10 cellular contexts compared by ENCODE assay signal in genomic region chr19:13092206-13092605, GRCh38. TPM values are rescaled to one million over a fixed set of nuclear protein-coding genes. Genes with fewer than 3 reads are reported as not detected.
DNase-seq lines count a peak whose midpoint lies in the region; ATAC-seq and TF ChIP-seq lines count a peak whose summit lies in the region.
"Had no signal": no experiment of that assay in that cellular context is flagged by ENCODE, and none has a peak within 500 bp of the region (broad histone marks: within the 10 kb centered on the region; RNA-seq: fewer than 3 reads in every experiment).

No MANE protein-coding gene starts in this region.

- peak overlapping the region; percentile 61 for H3K27ac ChIP-seq in right cardiac atrium (ENCODE audit: low read length)
- peak overlapping the region; percentile 85 for H3K27ac ChIP-seq in vagina

- TF ChIP-seq POLR2A in vagina (IDR thresholded peaks at IDR 0.05), result no peak

- ATAC-seq in left ventricle myocardium superior, result peak; percentile 0
- ATAC-seq in Right ventricle myocardium inferior, result no peak
- ATAC-seq in right cardiac atrium, result no peak
- no peak for ATAC-seq in GM21825 (IDR thresholded peaks at IDR 0.05; ENCODE audit: unreplicated experiment)
- ATAC-seq: activated naive CD4-positive, alpha-beta T cell treated with anti-CD3 and anti-CD28 coated beads, Interleukin-2, amount 50 U/mL, for 72 hours had no signal

- H3K9me3 ChIP-seq in right cardiac atrium (ENCODE audit: control insufficient read depth, low read length) (no peaks in the 10 kb centered on the region), vagina (no peaks in the 10 kb centered on the region)

- no peaks in the 10 kb centered on the region for H3K4me1 ChIP-seq in right cardiac atrium (ENCODE audit: control insufficient read depth, insufficient read depth, low read length)
- H3K4me1 ChIP-seq in vagina, result peaks cover 76% of the 10 kb centered on the region

- intact Hi-C loops in left ventricle myocardium superior (cut with micrococcal nuclease) (no loop called here), Right ventricle myocardium inferior (cut with DNase I) (no loop called here), right cardiac atrium (cut with DNase I) (loop anchor here (2.0 to 10.0 kb wide), 4 partner anchors 105 to 113 kb away; no protein-coding TSS in a partner anchor), vagina (cut with DNase I) (loop anchor here (5.0 kb wide), 1 partner anchor 110 kb away; no protein-coding TSS in a partner anchor)

- H3K4me3 ChIP-seq in right cardiac atrium (ENCODE audit: low read length) (no peak overlapping the region), retinal pigment epithelial cell (ENCODE audit: low read length) (no peak overlapping the region), vagina (no peak overlapping the region)

- peak; percentile 5 for TF ChIP-seq CTCF in retinal pigment epithelial cell (conservative IDR thresholded peaks at IDR 0.05; ENCODE audit: low read depth, low read length)
- TF ChIP-seq CTCF in vagina (IDR thresholded peaks at IDR 0.05), result no peak

- WGBS in right cardiac atrium, result 49% methylated on average over 2 of the region's 2 CpGs

- H3K27me3 ChIP-seq in right cardiac atrium (ENCODE audit: control insufficient read depth, insufficient read depth), result no peaks in the 10 kb centered on the region
- H3K27me3 ChIP-seq in vagina, result no peaks in the 10 kb centered on the region

- peaks cover 0 to 1% of the 10 kb centered on the region in 2 donors for H3K36me3 ChIP-seq in vagina

- DNase-seq in left ventricle myocardium superior (no peak), Right ventricle myocardium inferior (ENCODE audit: missing footprints) (no peak), right cardiac atrium (peak; percentile 27 to 74 (median 72)), retinal pigment epithelial cell (ENCODE audit: low read depth) (no peak), vagina (ENCODE audit: extremely low spot score in 2 of 2) (no peak), dermis blood vessel endothelial cell (no peak), NCI-H2081 (lab: John Stamatoyannopoulos, UW) (no peak)
- DNase-seq: NCI-H1694 treated with DMSO at 0.1 percent for 48 hours had no signal

RNA-seq across cellular contexts. Expression of gene LYL1, which starts 10.5 kb away (rescaled TPM):
- 8.8 TPM for total RNA-seq in left ventricle myocardium superior
- 9.4 TPM for total RNA-seq in Right ventricle myocardium inferior
- 10 to 100 TPM in 2 of 4 donors, 1 to 10 TPM in 2; 8.0 to 11.9 (median 10.1) TPM for total RNA-seq in right cardiac atrium
- 8.0 TPM for polyA plus RNA-seq in right cardiac atrium
- 11.5 TPM for total RNA-seq in vagina
- total RNA-seq in dermis blood vessel endothelial cell, result 51.8 and 55.0 TPM in 2 replicates

RNA-seq across cellular contexts. Expression of gene TRMT1, which starts 24.3 kb away (rescaled TPM):
- total RNA-seq in left ventricle myocardium superior, result 22.4 TPM
- 21.1 TPM for total RNA-seq in Right ventricle myocardium inferior
- 10 to 100 TPM; 14.8 to 22.2 (median 17.5) TPM for total RNA-seq in right cardiac atrium
- polyA plus RNA-seq in right cardiac atrium, result 19.9 TPM
- total RNA-seq in vagina, result 28.0 TPM
- total RNA-seq in dermis blood vessel endothelial cell, result 44.7 and 47.0 TPM in 2 replicates

RNA-seq across cellular contexts. Expression of gene NACC1, which starts 25.9 kb away (rescaled TPM):
- total RNA-seq in left ventricle myocardium superior (50.0 TPM), Right ventricle myocardium inferior (54.0 TPM), right cardiac atrium (10 to 100 TPM; 27.6 to 44.2 (median 40.2) TPM), vagina (22.6 TPM), dermis blood vessel endothelial cell (35.9 and 136 TPM in 2 replicates)
- 40.2 TPM for polyA plus RNA-seq in right cardiac atrium

RNA-seq across cellular contexts. Expression of gene STX10, which starts 58.0 kb away (rescaled TPM):
- total RNA-seq in left ventricle myocardium superior (46.4 TPM), Right ventricle myocardium inferior (34.5 TPM), right cardiac atrium (10 to 100 TPM; 30.8 to 39.8 (median 37.2) TPM), vagina (71.5 TPM), dermis blood vessel endothelial cell (69.9 and 84.6 TPM in 2 replicates)
- 47.7 TPM for polyA plus RNA-seq in right cardiac atrium

RNA-seq across cellular contexts. Expression of gene IER2, which starts 58.0 kb away (rescaled TPM):
- 19.8 TPM for total RNA-seq in left ventricle myocardium superior
- total RNA-seq in Right ventricle myocardium inferior, result 18.8 TPM
- 10 to 100 TPM; 22.2 to 53.5 (median 29.2) TPM for total RNA-seq in right cardiac atrium
- polyA plus RNA-seq in right cardiac atrium, result 62.9 TPM
- 152 TPM for total RNA-seq in vagina
- 25.5 and 30.8 TPM in 2 replicates for total RNA-seq in dermis blood vessel endothelial cell

Comparison
In these comparisons a context has a peak if more than half of its experiments do, and no peak if none do; other contexts are left out.
1. DNase-seq: peak in right cardiac atrium (3 of 3); none in left ventricle myocardium superior (single experiment), Right ventricle myocardium inferior (single experiment), retinal pigment epithelial cell (single experiment), vagina (0 of 2), dermis blood vessel endothelial cell (single experiment) and NCI-H2081 (0 of 2).
2. intact Hi-C loops: an anchor here in right cardiac atrium (2.0 to 10.0 kb wide) and vagina (5.0 kb wide); none called in left ventricle myocardium superior and Right ventricle myocardium inferior.